Comparison of ENCODE assay signal across 10 cellular contexts in genomic region chr19:55353356-55353802, GRCh38. TPM values are rescaled to one million over a fixed set of nuclear protein-coding genes. Genes with fewer than 3 reads are reported as not detected.
DNase-seq lines count a peak whose midpoint lies in the region; ATAC-seq and TF ChIP-seq lines count a peak whose summit lies in the region.
"Had no signal": no experiment of that assay in that cellular context is flagged by ENCODE, and none has a peak within 500 bp of the region (broad histone marks: within the 10 kb centered on the region; RNA-seq: fewer than 3 reads in every experiment).

No MANE protein-coding gene starts in this region.

- H3K9ac ChIP-seq in GM23248: peak overlapping the region; percentile 20; the same call in 1 of the 2 replicates
- H3K9ac ChIP-seq in SK-N-SH: no peak overlapping the region

- DNase-seq in GM23248 (no peak), SK-N-SH (no peak), fibroblast of mammary gland (ENCODE audit: low read depth) (no peak), sigmoid colon (no peak), globus pallidus (ENCODE audit: low spot score) (no peak), middle frontal gyrus (ENCODE audit: extremely low spot score, low spot score) (no peak)
- no peak for DNase-seq in activated effector memory CD4-positive, alpha-beta T cell treated with anti-CD3 and anti-CD28 coated beads, Interleukin-2, amount 50 U/mL, for 16 hours

- WGBS in GM23248 (ENCODE audit: low coverage in 1 of 2, low lambda C conversion rate in 2 of 2, missing lambda C conversion rate in 2 of 2), 2 experiments: 0 to 3% methylated on average over 23 to 24 of the region's 24 CpGs
- 11% methylated on average over 13 of the region's 24 CpGs for WGBS in SK-N-SH (ENCODE audit: low lambda C conversion rate)
- WGBS in sigmoid colon, 2 donors: 3 to 4% methylated on average over 24 of the region's 24 CpGs

- CTCF ChIA-PET in SK-N-SH (lab: Yijun Ruan, JAX): interaction anchor here (1.0 to 2.5 kb wide), 3 partner anchors 9 to 52 kb away, joined by 3 to 9 read pairs (median 6); partner anchors contain the start of gene KMT5C

- in situ Hi-C loops in GM23248 (cut with MboI): no loop called here

- no peaks in the 10 kb centered on the region for H3K79me2 ChIP-seq in GM23248 (ENCODE audit: insufficient read depth)
- H3K79me2 ChIP-seq in SK-N-SH (ENCODE audit: insufficient read depth): no peaks in the 10 kb centered on the region

- H3K9me3 ChIP-seq in GM23248 (ENCODE audit: low read depth) (no peaks in the 10 kb centered on the region), SK-N-SH (no peaks in the 10 kb centered on the region), sigmoid colon (no peaks in the 10 kb centered on the region)

- POLR2A ChIA-PET in SK-N-SH (lab: Yijun Ruan, JAX): interaction anchor here (1.6 to 1.7 kb wide), 2 partner anchors 14 to 31 kb away, joined by 5 to 7 read pairs; partner anchors contain the start of genes KMT5C and TMEM238

- no peaks in the 10 kb centered on the region for H3K4me1 ChIP-seq in GM23248 (ENCODE audit: insufficient read depth)
- peaks cover 0 to 17% of the 10 kb centered on the region in 2 experiments; a peak in 1 of 4 replicates for H3K4me1 ChIP-seq in SK-N-SH (ENCODE audit: control insufficient read depth in 1 of 2, insufficient read depth in 2 of 2, low read depth in 1 of 2, low read length in 1 of 2)
- peaks cover 0 to 19% (median 17%) of the 10 kb centered on the region in 4 donors for H3K4me1 ChIP-seq in sigmoid colon

- H3K4me3 ChIP-seq in GM23248 (peak overlapping the region; percentile 67), SK-N-SH (ENCODE audit: low read depth in 2 of 2, low read length in 1 of 2) (peak overlapping the region; percentile 49 to 59), fibroblast of mammary gland (ENCODE audit: control insufficient read depth, low read depth, low read length) (peak overlapping the region; percentile 31), sigmoid colon (peak overlapping the region in 3 of 4 donors; percentile 29 to 38 (median 30))
- H3K4me3 ChIP-seq: lung had no signal

- H4K20me1 ChIP-seq in GM23248 (ENCODE audit: insufficient read depth) (no peaks in the 10 kb centered on the region), SK-N-SH (ENCODE audit: insufficient read depth) (no peaks in the 10 kb centered on the region)

- intact Hi-C loops in sigmoid colon (cut with DNase I): no loop called here

- H3K36me3 ChIP-seq in GM23248 (ENCODE audit: low read depth) (no peaks in the 10 kb centered on the region), SK-N-SH (replicated peaks in 1 of 2; ENCODE audit: control insufficient read depth in 1 of 2, insufficient read depth in 2 of 2, low read length in 1 of 2) (no peaks in the 10 kb centered on the region), sigmoid colon (no peaks in the 10 kb centered on the region)

- H3K27ac ChIP-seq in GM23248 (no peak overlapping the region), SK-N-SH (ENCODE audit: low read depth in 2 of 2, low read length in 1 of 2) (no peak overlapping the region), sigmoid colon (no peak overlapping the region)

- H3F3A ChIP-seq in GM23248 (ENCODE audit: insufficient read depth) (no peaks in the 10 kb centered on the region), SK-N-SH (replicated peaks; ENCODE audit: insufficient read depth) (peaks cover 12% of the 10 kb centered on the region)

- TF ChIP-seq POLR2A in sigmoid colon (IDR thresholded peaks at IDR 0.05): no peak

- no peak for ATAC-seq in HG03354 (IDR thresholded peaks at IDR 0.05; ENCODE audit: poor library complexity, severe bottlenecking, unreplicated experiment)

- no peak for TF ChIP-seq RAD21 in SK-N-SH (IDR thresholded peaks at IDR 0.05; ENCODE audit: low read length)

- peak overlapping the region; percentile 75 for H3K4me2 ChIP-seq in GM23248 (ENCODE audit: unreplicated experiment)
- peak overlapping the region; percentile 95 for H3K4me2 ChIP-seq in SK-N-SH

- H2AFZ ChIP-seq in GM23248 (peak overlapping the region; percentile 54), SK-N-SH (ENCODE audit: low read depth) (no peak overlapping the region; the same call in 1 of the 2 replicates)

- no peak for TF ChIP-seq EP300 in SK-N-SH (IDR thresholded peaks at IDR 0.05; ENCODE audit: borderline replicate concordance in 1 of 2, low read depth in 1 of 2, low read length in 1 of 2)
- no peak for TF ChIP-seq EP300 in sigmoid colon (IDR thresholded peaks at IDR 0.05)

- TF ChIP-seq CTCF in SK-N-SH (IDR thresholded peaks at IDR 0.05): no peak
- no peak for TF ChIP-seq CTCF in fibroblast of mammary gland (conservative IDR thresholded peaks at IDR 0.05; ENCODE audit: control insufficient read depth, insufficient read depth, low read depth, low read length)
- TF ChIP-seq CTCF in sigmoid colon (IDR thresholded peaks at IDR 0.05): no peak

- H3K9me2 ChIP-seq in GM23248 (ENCODE audit: insufficient read depth) (no peaks in the 10 kb centered on the region), SK-N-SH (no peaks in the 10 kb centered on the region)

- H3K27me3 ChIP-seq in GM23248 (replicated peaks; ENCODE audit: insufficient read depth): peaks cover 40% of the 10 kb centered on the region
- peaks cover 38% of the 10 kb centered on the region for H3K27me3 ChIP-seq in SK-N-SH (ENCODE audit: insufficient read depth)
- peaks cover 28 to 73% (median 55%) of the 10 kb centered on the region in 3 donors for H3K27me3 ChIP-seq in sigmoid colon

TF ChIP-seq in SK-N-SH, 30 proteins besides CTCF, POLR2A, EP300 and RAD21 (continues in another document):
- TF ChIP-seq TEAD4 (IDR thresholded peaks at IDR 0.05; ENCODE audit: borderline replicate concordance, insufficient read depth) (no peak), TAF1 (IDR thresholded peaks at IDR 0.05; ENCODE audit: borderline replicate concordance, low read depth, low read length) (no peak), RFX5 (IDR thresholded peaks at IDR 0.05; ENCODE audit: low read length) (no peak), ELF1 (IDR thresholded peaks at IDR 0.05) (no peak), MXI1 (IDR thresholded peaks at IDR 0.05; ENCODE audit: low read depth, low read length) (no peak), RCOR1 (IDR thresholded peaks at IDR 0.05; ENCODE audit: low read length) (no peak), IRF3 (IDR thresholded peaks at IDR 0.05; ENCODE audit: low read depth, low read length) (no peak)

RNA-seq across cellular contexts. Expression of gene COX6B2, which starts 1.1 kb away (rescaled TPM):
- total RNA-seq in GM23248 (2014; rRNA removed; shearing (Covaris generic)): not detected in 2 replicates
- not detected in 2 replicates for polyA plus RNA-seq in GM23248 (2016; fragmentation: Nextera tagmentation; extraction: Ambion mirVana)
- 0.58 and 0.74 TPM in 2 replicates for polyA plus RNA-seq in SK-N-SH (2012; rRNA removed)
- 0.17 and 0.34 TPM in 2 replicates for polyA plus RNA-seq in SK-N-SH (2012; cell fraction: cytosol; rRNA removed)
- polyA plus RNA-seq in SK-N-SH (2012; cell fraction: nucleus; rRNA removed): 5.4 and 8.8 TPM in 2 replicates
- under 1 TPM in 1 of 4 donors, not detected in 3; 0.16 TPM for total RNA-seq in sigmoid colon
- 1 to 10 TPM in 2 of 3 donors, under 1 TPM in 1; 0.60 to 3.8 (median 1.4) TPM for polyA plus RNA-seq in sigmoid colon
- total RNA-seq: LHCN-M2 had no signal

RNA-seq across cellular contexts. Expression of gene GARIN5B, which starts 9.7 kb away (rescaled TPM):
- total RNA-seq in GM23248 (2014; rRNA removed; shearing (Covaris generic)): not detected in 2 replicates
- polyA plus RNA-seq in GM23248 (2016; fragmentation: Nextera tagmentation; extraction: Ambion mirVana): not detected in 2 replicates
- not detected in 2 replicates for polyA plus RNA-seq in SK-N-SH (2012; rRNA removed)
- not detected in 2 replicates for polyA plus RNA-seq in SK-N-SH (2012; cell fraction: cytosol; rRNA removed)
- 0.06 and 0.10 TPM in 2 replicates for polyA plus RNA-seq in SK-N-SH (2012; cell fraction: nucleus; rRNA removed)
- total RNA-seq in sigmoid colon: not detected
- polyA plus RNA-seq in sigmoid colon: not detected
- total RNA-seq: LHCN-M2 had no signal
- polyA plus RNA-seq: lung had no signal

RNA-seq across cellular contexts. Expression of gene KMT5C, which starts 13.7 kb away (rescaled TPM):
- 8.1 and 8.6 TPM in 2 replicates for total RNA-seq in GM23248 (2014; rRNA removed; shearing (Covaris generic))
- polyA plus RNA-seq in GM23248 (2016; fragmentation: Nextera tagmentation; extraction: Ambion mirVana): 1.9 and 2.7 TPM in 2 replicates
- polyA plus RNA-seq in SK-N-SH (2012; rRNA removed): 14.0 and 14.4 TPM in 2 replicates
- polyA plus RNA-seq in SK-N-SH (2012; cell fraction: cytosol; rRNA removed): 3.7 and 5.8 TPM in 2 replicates
- 79.1 and 122 TPM in 2 replicates for polyA plus RNA-seq in SK-N-SH (2012; cell fraction: nucleus; rRNA removed)
- 10 to 100 TPM in 2 of 4 donors, 1 to 10 TPM in 2; 7.5 to 12.7 (median 9.6) TPM for total RNA-seq in sigmoid colon
- 10 to 100 TPM in 1 of 3 donors, 1 to 10 TPM in 2; 3.0 to 14.8 (median 3.5) TPM for polyA plus RNA-seq in sigmoid colon

RNA-seq across cellular contexts. Expression of gene IL11, which starts 16.9 kb away (rescaled TPM):
- total RNA-seq in GM23248 (2014; rRNA removed; shearing (Covaris generic)): 12.8 and 28.7 TPM in 2 replicates
- 6.7 and 6.9 TPM in 2 replicates for polyA plus RNA-seq in GM23248 (2016; fragmentation: Nextera tagmentation; extraction: Ambion mirVana)
- 13.2 and 16.1 TPM in 2 replicates for polyA plus RNA-seq in SK-N-SH (2012; rRNA removed)
- polyA plus RNA-seq in SK-N-SH (2012; cell fraction: cytosol; rRNA removed): 8.4 and 11.0 TPM in 2 replicates
- 22.6 and 33.5 TPM in 2 replicates for polyA plus RNA-seq in SK-N-SH (2012; cell fraction: nucleus; rRNA removed)
- 1 to 10 TPM in 1 of 4 donors, under 1 TPM in 1, not detected in 2; 0.81 to 4.4 TPM for total RNA-seq in sigmoid colon
- polyA plus RNA-seq in sigmoid colon: under 1 TPM in 1 of 3 donors, not detected in 2; 0.74 TPM

RNA-seq across cellular contexts. Expression of gene TMEM190, which starts 23.2 kb away (rescaled TPM):
- not detected in 2 replicates for total RNA-seq in GM23248 (2014; rRNA removed; shearing (Covaris generic))
- 0.47 TPM in 1 of 2 replicates, not detected in the other for polyA plus RNA-seq in GM23248 (2016; fragmentation: Nextera tagmentation; extraction: Ambion mirVana)
- polyA plus RNA-seq in SK-N-SH (2012; rRNA removed): 0.77 and 0.91 TPM in 2 replicates
- polyA plus RNA-seq in SK-N-SH (2012; cell fraction: cytosol; rRNA removed): 0.08 and 0.30 TPM in 2 replicates
- 14.1 and 29.8 TPM in 2 replicates for polyA plus RNA-seq in SK-N-SH (2012; cell fraction: nucleus; rRNA removed)
- not detected for total RNA-seq in sigmoid colon
- under 1 TPM in 1 of 3 donors, not detected in 2; 0.26 TPM for polyA plus RNA-seq in sigmoid colon
- total RNA-seq: LHCN-M2 had no signal
